ENCODE assay signal across 8 cellular contexts in the genomic region with DNA sequence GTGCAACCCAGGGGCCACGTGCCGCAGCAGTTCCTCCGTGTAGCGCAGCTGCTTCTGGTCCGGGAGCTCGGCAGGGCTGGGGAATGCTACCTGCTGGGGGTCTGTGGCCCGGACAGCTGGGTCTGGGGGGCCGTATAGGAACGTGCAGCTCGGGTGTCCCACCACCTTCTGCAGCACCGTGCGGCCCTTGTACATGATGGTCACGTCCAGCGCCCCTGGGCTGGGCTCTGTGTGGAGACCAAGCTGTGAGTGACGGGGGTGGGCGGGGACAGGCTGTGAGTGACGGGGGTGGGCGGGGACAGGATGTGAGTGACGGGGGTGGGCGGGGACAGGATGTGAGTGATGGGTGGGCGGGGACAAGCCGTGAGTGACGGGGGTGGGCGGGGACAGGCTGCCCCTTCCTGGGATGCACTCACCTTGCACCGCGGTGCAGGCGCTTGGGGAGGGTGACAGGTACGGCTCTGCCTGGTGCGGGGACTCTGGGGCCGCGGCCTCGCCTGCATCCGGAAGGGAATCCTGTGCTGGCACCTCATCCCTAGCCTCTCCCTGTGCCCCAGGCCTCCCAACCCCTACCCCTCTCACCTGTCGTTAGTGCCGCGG. TPM values are rescaled to one million over a fixed set of nuclear protein-coding genes. Genes with fewer than 3 reads are reported as not detected.
DNase-seq lines count a peak whose midpoint lies in the region; ATAC-seq, FAIRE-seq and TF ChIP-seq lines count a peak whose summit lies in the region.

No MANE protein-coding gene starts in this region.

- H4K20me1 ChIP-seq in endothelial cell of umbilical vein (replicated peaks; ENCODE audit: control insufficient read depth, extremely low read depth, insufficient read depth, low read length) (no peaks in the 10 kb centered on the region), smooth muscle cell (ENCODE audit: low read depth) (peaks cover 48% of the 10 kb centered on the region)

- H3K4me3 ChIP-seq in endothelial cell of umbilical vein (replicated peaks in 1 of 3; ENCODE audit: insufficient read depth in 1 of 3, low read depth in 1 of 3, low read length in 3 of 3) (no peak overlapping the region), neutrophil (ENCODE audit: low read depth in 1 of 2, low read length in 1 of 2) (peak overlapping the region in 1 of 2 experiments; percentile 86), thyroid gland (replicated peaks in 1 of 3) (no peak overlapping the region), smooth muscle cell (no peak overlapping the region)

- no TSS peak for BruUV-seq in endothelial cell of umbilical vein (replicated peaks; lab: Mats Ljungman, UMichigan)

- CTCF ChIA-PET in activated CD8-positive, alpha-beta T cell treated with anti-CD3 and anti-CD28 coated beads, Interleukin-2, amount 10 ng/mL, durations not matched to agents 7 days and 5 days (lab: Charles Lee), result interaction anchor here (2.7 kb wide), 1 partner anchor 59 kb away, joined by 15 read pairs; no protein-coding TSS in a partner anchor
- CTCF ChIA-PET in endothelial cell of umbilical vein (lab: Charles Lee), result no interaction called here

- peaks cover 30% of the 10 kb centered on the region for H3K4me1 Mint-ChIP-seq in activated CD8-positive, alpha-beta T cell treated with anti-CD3 and anti-CD28 coated beads, Interleukin-2, amount 10 ng/mL, durations not matched to agents 7 days and 5 days (ENCODE audit: low read depth)
- peaks cover 2% of the 10 kb centered on the region for H3K4me1 Mint-ChIP-seq in progenitor cell of endocrine pancreas (ENCODE audit: low read depth)

- peaks cover 7 to 39% of the 10 kb centered on the region in 2 experiments for H3K36me3 ChIP-seq in endothelial cell of umbilical vein (ENCODE audit: control insufficient read depth in 2 of 2, extremely low read depth in 1 of 2, insufficient read depth in 2 of 2, low read length in 2 of 2)
- H3K36me3 ChIP-seq in neutrophil, result peaks cover 69% of the 10 kb centered on the region
- peaks cover 41 to 50% of the 10 kb centered on the region in 2 donors for H3K36me3 ChIP-seq in thyroid gland
- no peaks in the 10 kb centered on the region for H3K36me3 ChIP-seq in smooth muscle cell (ENCODE audit: low read depth)

- H3K36me3 Mint-ChIP-seq in activated CD8-positive, alpha-beta T cell treated with anti-CD3 and anti-CD28 coated beads, Interleukin-2, amount 10 ng/mL, durations not matched to agents 7 days and 5 days (ENCODE audit: low read depth), result peaks cover 37% of the 10 kb centered on the region
- H3K36me3 Mint-ChIP-seq in progenitor cell of endocrine pancreas (ENCODE audit: insufficient read depth), result peaks cover 5% of the 10 kb centered on the region

- H3K27me3 ChIP-seq in endothelial cell of umbilical vein (ENCODE audit: control insufficient read depth in 2 of 2, insufficient read depth in 2 of 2, low read length in 2 of 2), result no peaks in the 10 kb centered on the region
- no peaks in the 10 kb centered on the region for H3K27me3 ChIP-seq in neutrophil
- H3K27me3 ChIP-seq in thyroid gland, result no peaks in the 10 kb centered on the region
- H3K27me3 ChIP-seq in smooth muscle cell (ENCODE audit: low read depth), result no peaks in the 10 kb centered on the region

- no peaks in the 10 kb centered on the region for H3K9me3 Mint-ChIP-seq in activated CD8-positive, alpha-beta T cell treated with anti-CD3 and anti-CD28 coated beads, Interleukin-2, amount 10 ng/mL, durations not matched to agents 7 days and 5 days (ENCODE audit: insufficient read depth)
- H3K9me3 Mint-ChIP-seq in progenitor cell of endocrine pancreas (ENCODE audit: low read depth), result no peaks in the 10 kb centered on the region

- peak overlapping the region; percentile 95 for H3K4me3 Mint-ChIP-seq in activated CD8-positive, alpha-beta T cell treated with anti-CD3 and anti-CD28 coated beads, Interleukin-2, amount 10 ng/mL, durations not matched to agents 7 days and 5 days
- H3K4me3 Mint-ChIP-seq in progenitor cell of endocrine pancreas (ENCODE audit: low read depth), result no peak overlapping the region

- H3K27me3 Mint-ChIP-seq in activated CD8-positive, alpha-beta T cell treated with anti-CD3 and anti-CD28 coated beads, Interleukin-2, amount 10 ng/mL, durations not matched to agents 7 days and 5 days (ENCODE audit: low read depth), result no peaks in the 10 kb centered on the region
- no peaks in the 10 kb centered on the region for H3K27me3 Mint-ChIP-seq in progenitor cell of endocrine pancreas

- peak overlapping the region; percentile 90 for H3K27ac Mint-ChIP-seq in activated CD8-positive, alpha-beta T cell treated with anti-CD3 and anti-CD28 coated beads, Interleukin-2, amount 10 ng/mL, durations not matched to agents 7 days and 5 days
- H3K27ac Mint-ChIP-seq in progenitor cell of endocrine pancreas, result no peak overlapping the region

- peak; percentile 70 for FAIRE-seq in endothelial cell of umbilical vein (lab: Jason Lieb, UNC)

- H3K4me1 ChIP-seq in endothelial cell of umbilical vein (ENCODE audit: control insufficient read depth, extremely low read depth, insufficient read depth, low read length) (peaks cover 6% of the 10 kb centered on the region), neutrophil (ENCODE audit: control insufficient read depth in 1 of 2, insufficient read depth in 1 of 2, low read depth in 1 of 2, low read length in 1 of 2) (peaks cover 31 to 32% of the 10 kb centered on the region in 2 experiments), thyroid gland (peaks cover 22 to 27% of the 10 kb centered on the region in 2 donors), smooth muscle cell (ENCODE audit: low read depth) (peaks cover 7% of the 10 kb centered on the region)

- H3K27ac ChIP-seq in endothelial cell of umbilical vein (ENCODE audit: insufficient read depth, low read depth, low read length) (no peak overlapping the region), neutrophil (peak overlapping the region; percentile 92), thyroid gland (peak overlapping the region in 2 of 3 donors; percentile 73 to 94), smooth muscle cell (ENCODE audit: low read depth) (no peak overlapping the region)

- dilution Hi-C loops in endothelial cell of umbilical vein (cut with MboI; ENCODE audit: extremely low pct_ligation_motif_present, low sequenced_read_pairs), result no loop called here

- WGBS in thyroid gland, 2 donors, result 60 to 79% methylated on average over 12 to 25 of the region's 36 CpGs
- WGBS in smooth muscle cell (ENCODE audit: low lambda C conversion rate), result 49% methylated on average over 29 of the region's 36 CpGs

- H3K9me1 ChIP-seq in endothelial cell of umbilical vein (replicated peaks; ENCODE audit: control insufficient read depth, extremely low read depth, insufficient read depth, low read length), result no peaks in the 10 kb centered on the region

- peak; percentile 18 for ATAC-seq in activated CD8-positive, alpha-beta T cell treated with anti-CD3 and anti-CD28 coated beads, Interleukin-2, amount 10 ng/mL, durations not matched to agents 7 days and 5 days

- H3K9me3 ChIP-seq in endothelial cell of umbilical vein (replicated peaks; ENCODE audit: control insufficient read depth, insufficient read depth, low read length) (no peaks in the 10 kb centered on the region), neutrophil (no peaks in the 10 kb centered on the region), thyroid gland (no peaks in the 10 kb centered on the region), smooth muscle cell (replicated peaks; ENCODE audit: low read depth) (no peaks in the 10 kb centered on the region)

- intact Hi-C loops in endothelial cell of umbilical vein (cut with micrococcal nuclease) (loop anchor here (5.0 kb wide), 1 partner anchor 36 kb away; the partner anchor contains the start of gene PHRF1), thyroid gland (cut with DNase I) (loop anchor here (5.0 kb wide), 1 partner anchor 51 kb away; the partner anchor contains the start of genes LMNTD2 and RASSF7)

- H3K9ac ChIP-seq in endothelial cell of umbilical vein (replicated peaks; ENCODE audit: extremely low read depth, insufficient read depth, low read length) (no peak overlapping the region), smooth muscle cell (ENCODE audit: low read depth) (no peak overlapping the region)

- H3K4me2 ChIP-seq in endothelial cell of umbilical vein (ENCODE audit: insufficient read depth, low read length) (no peak overlapping the region), smooth muscle cell (no peak overlapping the region)

- DNase-seq in GM03348 (ENCODE audit: low spot score) (peak; percentile 73), NCI-H345 (lab: John Stamatoyannopoulos, UW) (peak; percentile 60), endothelial cell of umbilical vein (ENCODE audit: low read depth, low spot score) (peak; percentile 48), thyroid gland (peak; percentile 52 to 68), smooth muscle cell (lab: John Stamatoyannopoulos, UW; ENCODE audit: unreplicated experiment) (no peak), progenitor cell of endocrine pancreas (ENCODE audit: low spot score, unreplicated experiment) (no peak)
- peak; percentile 89 for DNase-seq in activated CD8-positive, alpha-beta T cell treated with anti-CD3 and anti-CD28 coated beads, Interleukin-2, amount 10 ng/mL, durations not matched to agents 7 days and 5 days

- peaks cover 14% of the 10 kb centered on the region for H3F3A ChIP-seq in smooth muscle cell (ENCODE audit: low read depth)

- TF ChIP-seq CTCF in endothelial cell of umbilical vein (IDR thresholded peaks at IDR 0.05; ENCODE audit: extremely low read depth in 1 of 2, insufficient read depth in 1 of 2, low read depth in 1 of 2, low read length in 2 of 2) (no peak), neutrophil (IDR thresholded peaks at IDR 0.05) (no peak), thyroid gland (IDR thresholded peaks at IDR 0.05) (no peak), smooth muscle cell (IDR thresholded peaks at IDR 0.05; ENCODE audit: borderline replicate concordance, insufficient read depth, poor library complexity, severe bottlenecking) (no peak), progenitor cell of endocrine pancreas (IDR thresholded peaks at IDR 0.05; ENCODE audit: unreplicated experiment) (no peak)

- POLR2A ChIA-PET in activated CD8-positive, alpha-beta T cell treated with anti-CD3 and anti-CD28 coated beads, Interleukin-2, amount 10 ng/mL, durations not matched to agents 7 days and 5 days (lab: Charles Lee), result interaction anchor here (0.8 to 3.7 kb wide), 6 partner anchors 11 to 296 kb away, joined by 3 to 27 read pairs (median 4); partner anchors contain the start of genes PHRF1 and RNH1
- POLR2A ChIA-PET in endothelial cell of umbilical vein (lab: Charles Lee), result no interaction called here

- TF ChIP-seq POLR2A in endothelial cell of umbilical vein (IDR thresholded peaks at IDR 0.05; ENCODE audit: low read depth, low read length) (no peak), thyroid gland (IDR thresholded peaks at IDR 0.05) (no peak)

- H3K79me2 ChIP-seq in endothelial cell of umbilical vein (ENCODE audit: control insufficient read depth, insufficient read depth, low read length) (no peaks in the 10 kb centered on the region), smooth muscle cell (ENCODE audit: low read depth) (no peaks in the 10 kb centered on the region)

- H2AFZ ChIP-seq in endothelial cell of umbilical vein (ENCODE audit: low read depth, low read length) (no peak overlapping the region), smooth muscle cell (ENCODE audit: low read depth) (no peak overlapping the region)

RNA-seq across cellular contexts. Expression of gene IRF7, which starts 2.3 kb away (rescaled TPM):
- 100 to 1,000 TPM; 120 to 136 TPM for total RNA-seq in activated CD8-positive, alpha-beta T cell treated with anti-CD3 and anti-CD28 coated beads, Interleukin-2, amount 10 ng/mL, durations not matched to agents 7 days and 5 days
- total RNA-seq in endothelial cell of umbilical vein, result 12.3 and 14.7 TPM in 2 replicates
- polyA plus RNA-seq in endothelial cell of umbilical vein, result 12.6 and 23.3 TPM in 2 replicates
- 4.6 and 8.7 TPM in 2 replicates for polyA plus RNA-seq in endothelial cell of umbilical vein (2011; cell fraction: cytosol; rRNA removed)
- 26.7 and 26.8 TPM in 2 replicates for polyA plus RNA-seq in endothelial cell of umbilical vein (2011; cell fraction: nucleus; rRNA removed)
- 8.6 and 15.0 TPM in 2 replicates for polyA plus RNA-seq in endothelial cell of umbilical vein (2012)
- 6.3 TPM in 2 replicates for polyA minus RNA-seq in endothelial cell of umbilical vein
- 4.2 TPM for polyA minus RNA-seq in endothelial cell of umbilical vein (2011; cell fraction: cytosol; rRNA and poly(A)+ RNA removed)
- 10.1 and 15.2 TPM in 2 replicates for polyA minus RNA-seq in endothelial cell of umbilical vein (2011; cell fraction: nucleus; rRNA and poly(A)+ RNA removed)
- total RNA-seq in thyroid gland, result 10 to 100 TPM; 15.4 to 42.4 (median 29.1) TPM
- total RNA-seq in smooth muscle cell, result 7.1 and 11.1 TPM in 2 replicates
- 12.7 and 14.3 TPM in 2 replicates for polyA plus RNA-seq in smooth muscle cell
- total RNA-seq in progenitor cell of endocrine pancreas, result 8.7 and 12.6 TPM in 2 replicates

RNA-seq across cellular contexts. Expression of gene CDHR5, which starts 11.3 kb away (rescaled TPM):
- total RNA-seq in activated CD8-positive, alpha-beta T cell treated with anti-CD3 and anti-CD28 coated beads, Interleukin-2, amount 10 ng/mL, durations not matched to agents 7 days and 5 days, result not detected
- not detected in 2 replicates for total RNA-seq in endothelial cell of umbilical vein
- not detected in 2 replicates for polyA plus RNA-seq in endothelial cell of umbilical vein
- polyA plus RNA-seq in endothelial cell of umbilical vein (2011; cell fraction: cytosol; rRNA removed), result not detected in 2 replicates
- not detected in 2 replicates for polyA plus RNA-seq in endothelial cell of umbilical vein (2011; cell fraction: nucleus; rRNA removed)
- polyA plus RNA-seq in endothelial cell of umbilical vein (2012), result 0.20 TPM in 1 of 2 replicates, not detected in the other
- not detected in 2 replicates for polyA minus RNA-seq in endothelial cell of umbilical vein
- not detected for polyA minus RNA-seq in endothelial cell of umbilical vein (2011; cell fraction: cytosol; rRNA and poly(A)+ RNA removed)
- polyA minus RNA-seq in endothelial cell of umbilical vein (2011; cell fraction: nucleus; rRNA and poly(A)+ RNA removed), result not detected in 2 replicates
- not detected for total RNA-seq in thyroid gland
- total RNA-seq in smooth muscle cell, result not detected in 2 replicates
- polyA plus RNA-seq in smooth muscle cell, result 0.37 TPM in 1 of 2 replicates, not detected in the other
- total RNA-seq in progenitor cell of endocrine pancreas, result 0.24 and 0.98 TPM in 2 replicates

RNA-seq across cellular contexts. Expression of gene SCT, which starts 13.5 kb away (rescaled TPM):
- not detected for total RNA-seq in activated CD8-positive, alpha-beta T cell treated with anti-CD3 and anti-CD28 coated beads, Interleukin-2, amount 10 ng/mL, durations not matched to agents 7 days and 5 days
- total RNA-seq in endothelial cell of umbilical vein (not detected in 2 replicates), thyroid gland (not detected), smooth muscle cell (not detected in 2 replicates), progenitor cell of endocrine pancreas (2.9 and 3.8 TPM in 2 replicates)
- polyA plus RNA-seq in endothelial cell of umbilical vein (not detected in 2 replicates), smooth muscle cell (1.4 and 2.2 TPM in 2 replicates)
- not detected in 2 replicates for polyA plus RNA-seq in endothelial cell of umbilical vein (2011; cell fraction: cytosol; rRNA removed)
- not detected in 2 replicates for polyA plus RNA-seq in endothelial cell of umbilical vein (2011; cell fraction: nucleus; rRNA removed)
- not detected in 2 replicates for polyA plus RNA-seq in endothelial cell of umbilical vein (2012)
- not detected in 2 replicates for polyA minus RNA-seq in endothelial cell of umbilical vein
- not detected for polyA minus RNA-seq in endothelial cell of umbilical vein (2011; cell fraction: cytosol; rRNA and poly(A)+ RNA removed)
- polyA minus RNA-seq in endothelial cell of umbilical vein (2011; cell fraction: nucleus; rRNA and poly(A)+ RNA removed), result not detected in 2 replicates

RNA-seq across cellular contexts. Expression of gene DRD4, which starts 23.6 kb away (rescaled TPM):
- under 1 TPM; 0.42 to 0.76 TPM for total RNA-seq in activated CD8-positive, alpha-beta T cell treated with anti-CD3 and anti-CD28 coated beads, Interleukin-2, amount 10 ng/mL, durations not matched to agents 7 days and 5 days
- total RNA-seq in endothelial cell of umbilical vein (0.24 TPM in 1 of 2 replicates, not detected in the other), thyroid gland (under 1 TPM in 2 of 4 donors, not detected in 2; 0.88 to 0.89 TPM), smooth muscle cell (not detected in 2 replicates), progenitor cell of endocrine pancreas (1.1 and 2.7 TPM in 2 replicates)
- polyA plus RNA-seq in endothelial cell of umbilical vein (not detected in 2 replicates), smooth muscle cell (2.7 and 3.1 TPM in 2 replicates)
- not detected in 2 replicates for polyA plus RNA-seq in endothelial cell of umbilical vein (2011; cell fraction: cytosol; rRNA removed)
- not detected in 2 replicates for polyA plus RNA-seq in endothelial cell of umbilical vein (2011; cell fraction: nucleus; rRNA removed)
- polyA plus RNA-seq in endothelial cell of umbilical vein (2012), result not detected in 2 replicates
- 0.40 TPM in 1 of 2 replicates, not detected in the other for polyA minus RNA-seq in endothelial cell of umbilical vein
- not detected for polyA minus RNA-seq in endothelial cell of umbilical vein (2011; cell fraction: cytosol; rRNA and poly(A)+ RNA removed)
- polyA minus RNA-seq in endothelial cell of umbilical vein (2011; cell fraction: nucleus; rRNA and poly(A)+ RNA removed), result not detected in 2 replicates

RNA-seq across cellular contexts. Expression of gene PHRF1, which starts 37.2 kb away (rescaled TPM):
- 10 to 100 TPM; 53.7 to 58.1 TPM for total RNA-seq in activated CD8-positive, alpha-beta T cell treated with anti-CD3 and anti-CD28 coated beads, Interleukin-2, amount 10 ng/mL, durations not matched to agents 7 days and 5 days
- total RNA-seq in endothelial cell of umbilical vein, result 38.8 and 39.4 TPM in 2 replicates
- 14.2 and 14.8 TPM in 2 replicates for polyA plus RNA-seq in endothelial cell of umbilical vein
- polyA plus RNA-seq in endothelial cell of umbilical vein (2011; cell fraction: cytosol; rRNA removed), result 11.6 and 14.8 TPM in 2 replicates
- polyA plus RNA-seq in endothelial cell of umbilical vein (2011; cell fraction: nucleus; rRNA removed), result 34.6 and 40.1 TPM in 2 replicates
- 16.6 and 19.6 TPM in 2 replicates for polyA plus RNA-seq in endothelial cell of umbilical vein (2012)
- 13.2 and 16.1 TPM in 2 replicates for polyA minus RNA-seq in endothelial cell of umbilical vein
- 8.1 TPM for polyA minus RNA-seq in endothelial cell of umbilical vein (2011; cell fraction: cytosol; rRNA and poly(A)+ RNA removed)
- polyA minus RNA-seq in endothelial cell of umbilical vein (2011; cell fraction: nucleus; rRNA and poly(A)+ RNA removed), result 25.0 and 35.3 TPM in 2 replicates
- total RNA-seq in thyroid gland, result 10 to 100 TPM; 18.3 to 31.0 (median 19.3) TPM
- total RNA-seq in smooth muscle cell, result 11.6 and 13.7 TPM in 2 replicates
- polyA plus RNA-seq in smooth muscle cell, result 20.2 and 20.9 TPM in 2 replicates
- 44.4 and 44.9 TPM in 2 replicates for total RNA-seq in progenitor cell of endocrine pancreas

Comparison
In these comparisons a context has a peak if more than half of its experiments do, and no peak if none do; other contexts are left out.
1. DNase-seq: peak in GM03348 (single experiment), NCI-H345 (single experiment), activated CD8-positive, alpha-beta T cell treated with anti-CD3 and anti-CD28 coated beads, Interleukin-2, amount 10 ng/mL, durations not matched to agents 7 days and 5 days (single experiment), endothelial cell of umbilical vein (single experiment) and thyroid gland (2 of 2); none in smooth muscle cell (single experiment) and progenitor cell of endocrine pancreas (single experiment).
2. H3K27ac ChIP-seq: peak in neutrophil (single experiment) and thyroid gland (2 of 3); none in endothelial cell of umbilical vein (single experiment) and smooth muscle cell (single experiment).